In genomic region chr2:235556901-235557300, GRCh38 we compare ENCODE assay signal across 9 cellular contexts.
"Had no signal": no experiment of that assay in that cellular context is flagged by ENCODE, and none has a peak within 500 bp of the region (broad histone marks: within the 10 kb centered on the region; RNA-seq: fewer than 3 reads in every experiment).

No MANE protein-coding gene starts in this region.

- H3K9me3 Mint-ChIP-seq: HFFc6 had no signal

- H3K27ac Mint-ChIP-seq: HFFc6 had no signal

- H3K9me3 ChIP-seq: HAP-1 had no signal

- H3K27ac ChIP-seq: GM23248 had no signal

- H2AFZ ChIP-seq: GM23248 had no signal

- DNase-seq: GM23248, GOT3, H7, HFFc6, IMR-90, KG1 had no signal

- ATAC-seq: HCT116, K562 had no signal

- H3K4me3 ChIP-seq: GM23248, HAP-1, K562 had no signal

- H3K36me3 ChIP-seq: HAP-1 had no signal

- H3K4me3 Mint-ChIP-seq: HFFc6 had no signal

- H3K9ac ChIP-seq: GM23248 had no signal
